1 cellular context compared by ENCODE assay signal in genomic region chr3:14199641-14200040, GRCh38.
TF ChIP-seq lines count a peak whose summit lies in the region.

No MANE protein-coding gene starts in this region.

TF ChIP-seq in K562, 482 proteins besides CTCF, POLR2A, EP300 and RAD21:
- no peak for TF ChIP-seq EWSR1 (IDR thresholded peaks at IDR 0.05; ENCODE audit: borderline replicate concordance, low read depth, partially characterized antibody)
- TF ChIP-seq MAFF (IDR thresholded peaks at IDR 0.05; ENCODE audit: low read length), result no peak
- TF ChIP-seq SMARCA4 (IDR thresholded peaks at IDR 0.05), result no peak
- 0 out of 2 replicates have a peak, but pooled peaks have one; percentile 19 for TF ChIP-seq MYNN (IDR thresholded peaks at IDR 0.05)
- TF ChIP-seq MYNN (CRISPR knock-in tag; IDR thresholded peaks at IDR 0.05), result no peak
- no peak for TF ChIP-seq TOE1 (IDR thresholded peaks at IDR 0.05; ENCODE audit: borderline replicate concordance)
- 0 out of 2 replicates have a peak, but pooled peaks have one; percentile 17 for TF ChIP-seq TOE1 (CRISPR knock-in tag; IDR thresholded peaks at IDR 0.05; ENCODE audit: borderline replicate concordance, low read depth)
- no peak for TF ChIP-seq RFX1 (IDR thresholded peaks at IDR 0.05)
